ENCODE assay signal across 9 cellular contexts in genomic region chr22:35552186-35552842, GRCh38. TPM values are rescaled to one million over a fixed set of nuclear protein-coding genes. Genes with fewer than 3 reads are reported as not detected.
A peak's percentile ranks its signal among the peaks of the same experiment; 100 is the strongest.
DNase-seq lines count a peak whose midpoint lies in the region; ATAC-seq and TF ChIP-seq lines count a peak whose summit lies in the region.
"Had no signal": no experiment of that assay in that cellular context is flagged by ENCODE, and none has a peak within 500 bp of the region (broad histone marks: within the 10 kb centered on the region; RNA-seq: fewer than 3 reads in every experiment).

No MANE protein-coding gene starts in this region.

- DNase-seq in Calu3 (peak; percentile 67), NB4 (ENCODE audit: low read depth) (peak; percentile 77), iPS-NIHi7 (ENCODE audit: extremely low spot score) (peak; percentile 98), MCF 10A (ENCODE audit: unreplicated experiment) (no peak)
- DNase-seq in activated CD8-positive, alpha-beta memory T cell treated with anti-CD3 and anti-CD28 coated beads, Interleukin-2, amount 50 U/mL, for 24 hours (ENCODE audit: extremely low read depth): peak; percentile 57
- peak; percentile 62 for DNase-seq in stimulated activated CD8-positive, alpha-beta memory T cell treated with anti-CD3 and anti-CD28 coated beads, Interleukin-7, amount 100 ng/mL, for 24 hours (ENCODE audit: low read depth)

- no peak overlapping the region for H3K27ac Mint-ChIP-seq in Calu3 (ENCODE audit: unreplicated experiment)
- no peak overlapping the region for H3K27ac Mint-ChIP-seq in MCF 10A (ENCODE audit: low read depth, unreplicated experiment)

- H3K4me3 ChIP-seq in NB4 (ENCODE audit: low read depth, low read length): no peak overlapping the region
- H3K4me3 ChIP-seq: thoracic aorta had no signal

- CTCF ChIA-PET in Calu3 (lab: Charles Lee): interaction anchor here (0.9 kb wide), 1 partner anchor 31 kb away, joined by 3 read pairs; no protein-coding TSS in a partner anchor
- CTCF ChIA-PET in MCF 10A (lab: Yijun Ruan, JAX): interaction anchor here (0.6 to 1.1 kb wide), 3 partner anchors 16 to 122 kb away, joined by 3 to 4 read pairs (median 3); no protein-coding TSS in a partner anchor

- H3K9me3 Mint-ChIP-seq in Calu3 (ENCODE audit: low read depth, unreplicated experiment) (no peaks in the 10 kb centered on the region), MCF 10A (ENCODE audit: unreplicated experiment) (no peaks in the 10 kb centered on the region)

- ATAC-seq in HG02610 (IDR thresholded peaks at IDR 0.05; ENCODE audit: unreplicated experiment): no peak
- ATAC-seq in HG03469 (IDR thresholded peaks at IDR 0.05; ENCODE audit: unreplicated experiment): no peak

- peaks cover 19% of the 10 kb centered on the region for H3K4me1 Mint-ChIP-seq in Calu3 (ENCODE audit: low read depth, unreplicated experiment)
- no peaks in the 10 kb centered on the region for H3K4me1 Mint-ChIP-seq in MCF 10A (ENCODE audit: insufficient read depth, unreplicated experiment)

- H3K27me3 Mint-ChIP-seq in Calu3 (ENCODE audit: unreplicated experiment) (peaks cover 75% of the 10 kb centered on the region), MCF 10A (ENCODE audit: insufficient read depth, unreplicated experiment) (no peaks in the 10 kb centered on the region)

- no TSS peak for BruUV-seq in Calu3 (replicated peaks; lab: Mats Ljungman, UMichigan)
- no TSS peak for BruUV-seq in MCF 10A (replicated peaks; lab: Mats Ljungman, UMichigan)

- POLR2A ChIA-PET in MCF 10A (lab: Yijun Ruan, JAX): no interaction called here

- no peak for TF ChIP-seq POLR2A in NB4 (IDR thresholded peaks at IDR 0.05; ENCODE audit: extremely low read depth, insufficient read length)

- H3K4me3 Mint-ChIP-seq in Calu3 (ENCODE audit: low read depth, unreplicated experiment) (no peak overlapping the region), MCF 10A (ENCODE audit: unreplicated experiment) (no peak overlapping the region)

- TF ChIP-seq CTCF in Calu3 (IDR thresholded peaks at IDR 0.05; ENCODE audit: unreplicated experiment): no peak
- no peak for TF ChIP-seq CTCF in NB4 (IDR thresholded peaks at IDR 0.05; ENCODE audit: low read depth, low read length)
- TF ChIP-seq CTCF in MCF 10A (IDR thresholded peaks at IDR 0.05; ENCODE audit: unreplicated experiment): no peak

- H3K36me3 Mint-ChIP-seq in Calu3 (ENCODE audit: insufficient read depth, unreplicated experiment) (peaks cover 12% of the 10 kb centered on the region), MCF 10A (ENCODE audit: insufficient read depth, unreplicated experiment) (peaks cover 6% of the 10 kb centered on the region)

- intact Hi-C loops in Calu3 (cut with micrococcal nuclease; ENCODE audit: unreplicated experiment) (no loop called here), MCF 10A (cut with micrococcal nuclease) (no loop called here)

RNA-seq across cellular contexts. Expression of gene RASD2, which starts 11.7 kb away (rescaled TPM):
- 0.10 and 0.14 TPM in 2 replicates for total RNA-seq in Calu3 (2022)
- not detected in 2 replicates for total RNA-seq in MCF 10A (2022)
